Comparison of ENCODE assay signal across 21 cellular contexts in the genomic region with DNA sequence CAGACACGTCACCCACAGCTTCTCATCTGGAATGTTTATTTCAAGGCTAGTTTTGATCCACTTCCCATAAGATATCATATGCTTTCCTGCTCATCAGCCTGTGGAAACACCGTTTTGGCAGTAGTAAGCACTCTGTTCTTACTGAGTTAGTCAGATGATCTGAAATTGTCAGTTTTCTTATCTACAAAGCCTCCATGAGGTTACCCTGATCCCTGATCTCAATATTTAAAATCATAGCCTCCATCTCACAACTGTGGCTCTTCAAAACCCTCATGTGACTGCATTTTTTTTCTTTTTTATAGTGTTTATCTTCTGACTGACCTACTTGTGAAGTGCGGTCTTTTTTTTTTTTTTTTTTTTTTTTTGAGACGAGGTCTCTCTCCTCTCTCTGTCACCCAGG. TPM values are rescaled to one million over a fixed set of nuclear protein-coding genes. Genes with fewer than 3 reads are reported as not detected.
"Had no signal": no experiment of that assay in that cellular context is flagged by ENCODE, and none has a peak within 500 bp of the region (broad histone marks: within the 10 kb centered on the region; RNA-seq: fewer than 3 reads in every experiment).

No MANE protein-coding gene starts in this region.

- ATAC-seq: body of pancreas, foreskin keratinocyte had no signal

- H3K9me3 Mint-ChIP-seq: activated B cell treated with CpG ODN at 0.5 μM for 24 hours; activated CD4-positive, alpha-beta T cell treated with anti-CD3 and anti-CD28 coated beads, Interleukin-2, amount 10 ng/mL, durations not matched to agents 7 days and 5 days; activated naive CD4-positive, alpha-beta T cell treated with anti-CD3 and anti-CD28 coated beads, Interleukin-2, amount 50 U/mL, for 24 hours; dendritic cell treated with granulocyte-macrophage colony-stimulating factor and Interleukin-4, amounts not matched to agents 40 ng/mL and 50 ng/mL, for 4 days; endodermal cell; memory B cell; neural progenitor cell; T-cell had no signal

- H3K27ac ChIP-seq: body of pancreas, foreskin keratinocyte, left ventricle myocardium inferior, neural progenitor cell, skin epidermis, stomach, thyroid gland had no signal

- H3K36me3 ChIP-seq: neural progenitor cell, stomach, thyroid gland had no signal

- H3K9me3 ChIP-seq: body of pancreas, left ventricle myocardium inferior, stomach, thyroid gland had no signal

- H3K27ac Mint-ChIP-seq: activated B cell treated with CpG ODN at 0.5 μM for 24 hours; activated CD4-positive, alpha-beta T cell treated with anti-CD3 and anti-CD28 coated beads, Interleukin-2, amount 10 ng/mL, durations not matched to agents 7 days and 5 days; activated naive CD4-positive, alpha-beta T cell treated with anti-CD3 and anti-CD28 coated beads, Interleukin-2, amount 50 U/mL, for 24 hours; dendritic cell treated with granulocyte-macrophage colony-stimulating factor and Interleukin-4, amounts not matched to agents 40 ng/mL and 50 ng/mL, for 4 days; endodermal cell; memory B cell; neural progenitor cell; T-cell had no signal

- H3K36me3 Mint-ChIP-seq: activated naive CD4-positive, alpha-beta T cell treated with anti-CD3 and anti-CD28 coated beads, Interleukin-2, amount 50 U/mL, for 24 hours; memory B cell; neural progenitor cell; T-cell had no signal

- H3K4me1 Mint-ChIP-seq: activated B cell treated with CpG ODN at 0.5 μM for 24 hours; activated naive CD4-positive, alpha-beta T cell treated with anti-CD3 and anti-CD28 coated beads, Interleukin-2, amount 50 U/mL, for 24 hours; endodermal cell; neural progenitor cell had no signal

- H3K27me3 Mint-ChIP-seq: activated B cell treated with CpG ODN at 0.5 μM for 24 hours; activated CD4-positive, alpha-beta T cell treated with anti-CD3 and anti-CD28 coated beads, Interleukin-2, amount 10 ng/mL, durations not matched to agents 7 days and 5 days; activated naive CD4-positive, alpha-beta T cell treated with anti-CD3 and anti-CD28 coated beads, Interleukin-2, amount 50 U/mL, for 24 hours; dendritic cell treated with granulocyte-macrophage colony-stimulating factor and Interleukin-4, amounts not matched to agents 40 ng/mL and 50 ng/mL, for 4 days; memory B cell; T-cell had no signal

- H3K4me3 ChIP-seq: body of pancreas, left ventricle myocardium inferior, neural progenitor cell, skin epidermis, stomach, thyroid gland had no signal

- H3K4me1 ChIP-seq: body of pancreas, foreskin keratinocyte, left ventricle myocardium inferior, neural progenitor cell, stomach had no signal

- H3K27me3 ChIP-seq: body of pancreas, foreskin keratinocyte, neural progenitor cell, stomach, thyroid gland had no signal

- DNase-seq: activated B cell treated with CpG ODN at 0.5 μM for 24 hours; activated CD4-positive, alpha-beta T cell treated with anti-CD3 and anti-CD28 coated beads, Interleukin-2, amount 10 ng/mL, durations not matched to agents 7 days and 5 days; activated CD8-positive, alpha-beta memory T cell treated with anti-CD3 and anti-CD28 coated beads for 24 hours; activated effector memory CD4-positive, alpha-beta T cell treated with Interleukin-2 at 50 U/mL for 16 hours; activated T-cell treated with anti-CD3 and anti-CD28 coated beads for 4 hours; amniotic stem cell; body of pancreas; endodermal cell; foreskin keratinocyte; left ventricle myocardium inferior; posterior cingulate gyrus; stimulated activated CD4-positive, alpha-beta T cell treated with anti-CD3 and anti-CD28 coated beads, Interleukin-4, amount 100 ng/mL, for 4 hours; stomach; T-cell; thyroid gland had no signal

- H3K4me3 Mint-ChIP-seq: activated B cell treated with CpG ODN at 0.5 μM for 24 hours; activated CD4-positive, alpha-beta T cell treated with anti-CD3 and anti-CD28 coated beads, Interleukin-2, amount 10 ng/mL, durations not matched to agents 7 days and 5 days; activated naive CD4-positive, alpha-beta T cell treated with anti-CD3 and anti-CD28 coated beads, Interleukin-2, amount 50 U/mL, for 24 hours; dendritic cell treated with granulocyte-macrophage colony-stimulating factor and Interleukin-4, amounts not matched to agents 40 ng/mL and 50 ng/mL, for 4 days; endodermal cell; memory B cell; neural progenitor cell; T-cell had no signal

RNA-seq across cellular contexts. Expression of a gene that starts 22.7 kb away (rescaled TPM):
- total RNA-seq: SK-MEL-5 had no signal

RNA-seq across cellular contexts. Expression of a gene that starts 52.5 kb away (rescaled TPM):
- total RNA-seq: foreskin keratinocyte had no signal
- polyA plus RNA-seq: foreskin keratinocyte had no signal
